In genomic region chr18:39692367-39693011, GRCh38 we compare ENCODE assay signal across 19 cellular contexts.
"Had no signal": no experiment of that assay in that cellular context is flagged by ENCODE, and none has a peak within 500 bp of the region (broad histone marks: within the 10 kb centered on the region; RNA-seq: fewer than 3 reads in every experiment).

No MANE protein-coding gene starts in this region.

- ATAC-seq: activated CD8-positive, alpha-beta T cell treated with anti-CD3 and anti-CD28 coated beads for 36 hours; activated T-cell treated with anti-CD3 and anti-CD28 coated beads, Interleukin-2, amount 50 U/mL, for 4 hours; left lung had no signal

- H3K4me3 Mint-ChIP-seq: activated B cell treated with CpG ODN at 0.5 μM for 24 hours; activated CD8-positive, alpha-beta T cell treated with anti-CD3 and anti-CD28 coated beads for 36 hours; activated naive CD4-positive, alpha-beta T cell treated with anti-CD3 and anti-CD28 coated beads for 36 hours; activated T-cell treated with anti-CD3 and anti-CD28 coated beads, Interleukin-2, amount 50 U/mL, for 4 hours; stimulated activated naive CD8-positive, alpha-beta T cell treated with anti-CD3 and anti-CD28 coated beads, Interleukin-15, Interleukin-2, amounts not matched to agents 100 ng/mL and 50 ng/mL, for 24 hours; T-helper 2 cell treated with Interferon-gamma antibody and Interleukin-4, amounts not matched to agents 5 μg/mL and 100 μg/mL, for 36 hours had no signal

- H3K27me3 ChIP-seq: brain microvascular endothelial cell, left lung, right atrium auricular region, tibial nerve, vagina had no signal

- H3K4me1 Mint-ChIP-seq: activated B cell treated with CpG ODN at 0.5 μM for 24 hours had no signal

- H3K27ac ChIP-seq: brain microvascular endothelial cell, left lung, prostate gland, right atrium auricular region, tibial nerve, vagina had no signal

- H3K9me3 Mint-ChIP-seq: activated naive CD4-positive, alpha-beta T cell treated with anti-CD3 and anti-CD28 coated beads for 36 hours; activated T-cell treated with anti-CD3 and anti-CD28 coated beads, Interleukin-2, amount 50 U/mL, for 4 hours; stimulated activated naive CD8-positive, alpha-beta T cell treated with anti-CD3 and anti-CD28 coated beads, Interleukin-15, Interleukin-2, amounts not matched to agents 100 ng/mL and 50 ng/mL, for 24 hours had no signal

- DNase-seq: activated B cell treated with CpG ODN at 0.5 μM for 24 hours; activated CD4-positive, alpha-beta T cell treated with anti-CD3 and anti-CD28 coated beads for 48 hours; activated CD8-positive, alpha-beta T cell treated with anti-CD3 and anti-CD28 coated beads for 36 hours; activated naive CD4-positive, alpha-beta T cell treated with anti-CD3 and anti-CD28 coated beads for 36 hours; activated T-cell treated with anti-CD3 and anti-CD28 coated beads, Interleukin-2, amount 50 U/mL, for 4 hours; brain microvascular endothelial cell; central memory CD4-positive, alpha-beta T cell; erythroblast; foreskin melanocyte; kidney; left lung; midbrain; stimulated activated CD4-positive, alpha-beta T cell treated with anti-CD3 and anti-CD28 coated beads, Interleukin-2, amount 100 ng/mL, for 48 hours had no signal

- H3K4me1 ChIP-seq: left lung, prostate gland, right atrium auricular region, tibial nerve, vagina had no signal

- H3K27ac Mint-ChIP-seq: activated B cell treated with CpG ODN at 0.5 μM for 24 hours; activated CD8-positive, alpha-beta T cell treated with anti-CD3 and anti-CD28 coated beads for 36 hours; activated naive CD4-positive, alpha-beta T cell treated with anti-CD3 and anti-CD28 coated beads for 36 hours; stimulated activated naive CD8-positive, alpha-beta T cell treated with anti-CD3 and anti-CD28 coated beads, Interleukin-15, Interleukin-2, amounts not matched to agents 100 ng/mL and 50 ng/mL, for 24 hours; T-helper 2 cell treated with Interferon-gamma antibody and Interleukin-4, amounts not matched to agents 5 μg/mL and 100 μg/mL, for 36 hours had no signal

- H3K4me3 ChIP-seq: left lung, prostate gland, right atrium auricular region, tibial nerve, vagina had no signal

- H3K9me3 ChIP-seq: left lung, prostate gland, right atrium auricular region, tibial nerve, vagina had no signal

- H3K27me3 Mint-ChIP-seq: activated B cell treated with CpG ODN at 0.5 μM for 24 hours; activated CD8-positive, alpha-beta T cell treated with anti-CD3 and anti-CD28 coated beads for 36 hours; stimulated activated naive CD8-positive, alpha-beta T cell treated with anti-CD3 and anti-CD28 coated beads, Interleukin-15, Interleukin-2, amounts not matched to agents 100 ng/mL and 50 ng/mL, for 24 hours had no signal

- H3K36me3 ChIP-seq: brain microvascular endothelial cell, left lung, prostate gland, right atrium auricular region, tibial nerve, vagina had no signal
